14 cellular contexts compared by ENCODE assay signal in genomic region chr3:133595341-133595740, GRCh38. TPM values are rescaled to one million over a fixed set of nuclear protein-coding genes. Genes with fewer than 3 reads are reported as not detected.
A peak's percentile ranks its signal among the peaks of the same experiment; 100 is the strongest.
DNase-seq lines count a peak whose midpoint lies in the region; ATAC-seq and TF ChIP-seq lines count a peak whose summit lies in the region.
"Had no signal": no experiment of that assay in that cellular context is flagged by ENCODE, and none has a peak within 500 bp of the region (broad histone marks: within the 10 kb centered on the region; RNA-seq: fewer than 3 reads in every experiment).

No MANE protein-coding gene starts in this region.

- peaks cover 12% of the 10 kb centered on the region for H3K36me3 Mint-ChIP-seq in activated CD8-positive, alpha-beta memory T cell treated with anti-CD3 and anti-CD28 coated beads, Interleukin-2, amount 10 ng/mL, durations not matched to agents 7 days and 5 days
- peaks cover 11% of the 10 kb centered on the region for H3K36me3 Mint-ChIP-seq in activated naive CD8-positive, alpha-beta T cell treated with anti-CD3 and anti-CD28 coated beads, Interleukin-2, amount 50 U/mL, for 24 hours (ENCODE audit: low read depth)

- peaks cover 29% of the 10 kb centered on the region for H3K4me1 Mint-ChIP-seq in activated CD8-positive, alpha-beta memory T cell treated with anti-CD3 and anti-CD28 coated beads, Interleukin-2, amount 10 ng/mL, durations not matched to agents 7 days and 5 days
- H3K4me1 Mint-ChIP-seq in activated naive CD8-positive, alpha-beta T cell treated with anti-CD3 and anti-CD28 coated beads, Interleukin-2, amount 50 U/mL, for 24 hours: peaks cover 41% of the 10 kb centered on the region

- no peak for TF ChIP-seq CTCF in retinal pigment epithelial cell (conservative IDR thresholded peaks at IDR 0.05; ENCODE audit: low read depth, low read length)

- no peaks in the 10 kb centered on the region for H3K9me3 Mint-ChIP-seq in activated CD8-positive, alpha-beta memory T cell treated with anti-CD3 and anti-CD28 coated beads, Interleukin-2, amount 10 ng/mL, durations not matched to agents 7 days and 5 days (ENCODE audit: low read depth)
- no peaks in the 10 kb centered on the region for H3K9me3 Mint-ChIP-seq in activated naive CD8-positive, alpha-beta T cell treated with anti-CD3 and anti-CD28 coated beads, Interleukin-2, amount 50 U/mL, for 24 hours
- H3K9me3 Mint-ChIP-seq: dendritic cell treated with granulocyte-macrophage colony-stimulating factor and Interleukin-4, amounts not matched to agents 40 ng/mL and 50 ng/mL, for 4 days had no signal

- peak; percentile 64 for ATAC-seq in activated CD8-positive, alpha-beta memory T cell treated with anti-CD3 and anti-CD28 coated beads, Interleukin-2, amount 10 ng/mL, durations not matched to agents 7 days and 5 days
- peak; percentile 96 for ATAC-seq in activated naive CD8-positive, alpha-beta T cell treated with anti-CD3 and anti-CD28 coated beads, Interleukin-2, amount 50 U/mL, for 24 hours

- CTCF ChIA-PET in activated CD8-positive, alpha-beta memory T cell treated with anti-CD3 and anti-CD28 coated beads, Interleukin-2, amount 10 ng/mL, durations not matched to agents 7 days and 5 days (lab: Charles Lee): interaction anchor here (1.2 kb wide), 1 partner anchor 17 kb away, joined by 3 read pairs; no protein-coding TSS in a partner anchor

- peak overlapping the region; percentile 7 for H3K27ac Mint-ChIP-seq in activated CD8-positive, alpha-beta memory T cell treated with anti-CD3 and anti-CD28 coated beads, Interleukin-2, amount 10 ng/mL, durations not matched to agents 7 days and 5 days
- peak overlapping the region; percentile 74 for H3K27ac Mint-ChIP-seq in activated naive CD8-positive, alpha-beta T cell treated with anti-CD3 and anti-CD28 coated beads, Interleukin-2, amount 50 U/mL, for 24 hours
- H3K27ac Mint-ChIP-seq: dendritic cell treated with granulocyte-macrophage colony-stimulating factor and Interleukin-4, amounts not matched to agents 40 ng/mL and 50 ng/mL, for 4 days had no signal

- DNase-seq in activated CD8-positive, alpha-beta memory T cell treated with anti-CD3 and anti-CD28 coated beads, Interleukin-2, amount 10 ng/mL, durations not matched to agents 7 days and 5 days: no peak
- DNase-seq in activated CD8-positive, alpha-beta memory T cell treated with anti-CD3 and anti-CD28 coated beads for 24 hours: no peak
- peak; percentile 66 for DNase-seq in NCI-H226
- peak; percentile 33 for DNase-seq in activated naive CD8-positive, alpha-beta T cell treated with anti-CD3 and anti-CD28 coated beads, Interleukin-2, amount 50 U/mL, for 24 hours
- DNase-seq in retinal pigment epithelial cell (ENCODE audit: low read depth): peak; percentile 35
- no peak for DNase-seq in SW 1271 (lab: John Stamatoyannopoulos, UW)
- DNase-seq in iPS-NIHi11 (ENCODE audit: low spot score): no peak
- DNase-seq in AG08396 (ENCODE audit: low spot score): no peak
- DNase-seq: activated effector memory CD4-positive, alpha-beta T cell treated with anti-CD3 and anti-CD28 coated beads, Interleukin-2, amount 50 U/mL, for 16 hours; foreskin melanocyte; left cardiac atrium; NCI-H187 treated with DMSO at 0.1 percent for 48 hours; T1000 had no signal

- H3K27me3 Mint-ChIP-seq in activated CD8-positive, alpha-beta memory T cell treated with anti-CD3 and anti-CD28 coated beads, Interleukin-2, amount 10 ng/mL, durations not matched to agents 7 days and 5 days: no peaks in the 10 kb centered on the region
- no peaks in the 10 kb centered on the region for H3K27me3 Mint-ChIP-seq in activated naive CD8-positive, alpha-beta T cell treated with anti-CD3 and anti-CD28 coated beads, Interleukin-2, amount 50 U/mL, for 24 hours
- H3K27me3 Mint-ChIP-seq: dendritic cell treated with granulocyte-macrophage colony-stimulating factor and Interleukin-4, amounts not matched to agents 40 ng/mL and 50 ng/mL, for 4 days had no signal

- no peak overlapping the region for H3K4me3 Mint-ChIP-seq in activated CD8-positive, alpha-beta memory T cell treated with anti-CD3 and anti-CD28 coated beads, Interleukin-2, amount 10 ng/mL, durations not matched to agents 7 days and 5 days
- H3K4me3 Mint-ChIP-seq in activated naive CD8-positive, alpha-beta T cell treated with anti-CD3 and anti-CD28 coated beads, Interleukin-2, amount 50 U/mL, for 24 hours: peak overlapping the region; percentile 10
- H3K4me3 Mint-ChIP-seq: dendritic cell treated with granulocyte-macrophage colony-stimulating factor and Interleukin-4, amounts not matched to agents 40 ng/mL and 50 ng/mL, for 4 days had no signal

- no peak overlapping the region for H3K4me3 ChIP-seq in retinal pigment epithelial cell (ENCODE audit: low read length)

RNA-seq across cellular contexts. Expression of gene CDV3, which starts 21.9 kb away (rescaled TPM):
- total RNA-seq in activated CD8-positive, alpha-beta memory T cell treated with anti-CD3 and anti-CD28 coated beads, Interleukin-2, amount 10 ng/mL, durations not matched to agents 7 days and 5 days: 100 to 1,000 TPM; 193 to 263 TPM

Comparison
In these comparisons a context has a peak if more than half of its experiments do, and no peak if none do; other contexts are left out.
1. DNase-seq: peak in NCI-H226 (single experiment), activated naive CD8-positive, alpha-beta T cell treated with anti-CD3 and anti-CD28 coated beads, Interleukin-2, amount 50 U/mL, for 24 hours (single experiment) and retinal pigment epithelial cell (single experiment); none in activated CD8-positive, alpha-beta memory T cell treated with anti-CD3 and anti-CD28 coated beads, Interleukin-2, amount 10 ng/mL, durations not matched to agents 7 days and 5 days (single experiment), activated CD8-positive, alpha-beta memory T cell treated with anti-CD3 and anti-CD28 coated beads for 24 hours (single experiment), SW 1271 (0 of 2), iPS-NIHi11 (single experiment) and AG08396 (single experiment).